ENCODE assay signal across 18 cellular contexts in genomic region chr22:39915295-39915726, GRCh38. TPM values are rescaled to one million over a fixed set of nuclear protein-coding genes. Genes with fewer than 3 reads are reported as not detected.
DNase-seq lines count a peak whose midpoint lies in the region; TF ChIP-seq lines count a peak whose summit lies in the region.
"Had no signal": no experiment of that assay in that cellular context is flagged by ENCODE, and none has a peak within 500 bp of the region (broad histone marks: within the 10 kb centered on the region; RNA-seq: fewer than 3 reads in every experiment).

No MANE protein-coding gene starts in this region.

- peaks cover 94% of the 10 kb centered on the region for H3K4me1 Mint-ChIP-seq in activated naive CD4-positive, alpha-beta T cell treated with anti-CD3 and anti-CD28 coated beads, Interleukin-2, amount 50 U/mL, for 24 hours
- peaks cover 87% of the 10 kb centered on the region for H3K4me1 Mint-ChIP-seq in activated CD4-positive, alpha-beta memory T cell treated with anti-CD3 and anti-CD28 coated beads for 36 hours (ENCODE audit: low read depth)

- H3K4me1 ChIP-seq in thyroid gland = peaks cover 44 to 56% of the 10 kb centered on the region in 2 donors

- WGBS in thyroid gland, 2 donors = 31 to 36% methylated on average over 4 of the region's 4 CpGs

- no peak overlapping the region for H3K4me3 ChIP-seq in thyroid gland (replicated peaks in 1 of 3)
- H3K4me3 ChIP-seq: suprapubic skin had no signal

- H3K9me3 ChIP-seq in thyroid gland = no peaks in the 10 kb centered on the region
- H3K9me3 ChIP-seq: suprapubic skin had no signal

- peak overlapping the region; percentile 95 for H3K27ac Mint-ChIP-seq in activated naive CD4-positive, alpha-beta T cell treated with anti-CD3 and anti-CD28 coated beads, Interleukin-2, amount 50 U/mL, for 24 hours
- H3K27ac Mint-ChIP-seq in activated CD4-positive, alpha-beta memory T cell treated with anti-CD3 and anti-CD28 coated beads for 36 hours = peak overlapping the region; percentile 93
- H3K27ac Mint-ChIP-seq: endodermal cell had no signal

- CTCF ChIA-PET in activated CD4-positive, alpha-beta memory T cell treated with anti-CD3 and anti-CD28 coated beads for 36 hours (lab: Charles Lee) = interaction anchor here (1.2 to 6.1 kb wide), 6 partner anchors 11 to 109 kb away, joined by 3 to 45 read pairs (median 4); no protein-coding TSS in a partner anchor

- H3K9me3 Mint-ChIP-seq in activated naive CD4-positive, alpha-beta T cell treated with anti-CD3 and anti-CD28 coated beads, Interleukin-2, amount 50 U/mL, for 24 hours = no peaks in the 10 kb centered on the region
- no peaks in the 10 kb centered on the region for H3K9me3 Mint-ChIP-seq in activated CD4-positive, alpha-beta memory T cell treated with anti-CD3 and anti-CD28 coated beads for 36 hours
- H3K9me3 Mint-ChIP-seq: endodermal cell, nephron had no signal

- peak overlapping the region; percentile 81 for H3K4me3 Mint-ChIP-seq in activated naive CD4-positive, alpha-beta T cell treated with anti-CD3 and anti-CD28 coated beads, Interleukin-2, amount 50 U/mL, for 24 hours
- peak overlapping the region; percentile 68 for H3K4me3 Mint-ChIP-seq in activated CD4-positive, alpha-beta memory T cell treated with anti-CD3 and anti-CD28 coated beads for 36 hours
- H3K4me3 Mint-ChIP-seq: endodermal cell, nephron had no signal

- H3K36me3 ChIP-seq in thyroid gland = no peaks in the 10 kb centered on the region
- H3K36me3 ChIP-seq: suprapubic skin had no signal

- H3K27ac ChIP-seq in thyroid gland = peak overlapping the region; percentile 78 to 89 (median 85)
- H3K27ac ChIP-seq: HL-60, suprapubic skin had no signal

- POLR2A ChIA-PET in activated CD4-positive, alpha-beta memory T cell treated with anti-CD3 and anti-CD28 coated beads for 36 hours (lab: Charles Lee) = interaction anchor here (0.8 to 16.5 kb wide), 4 partner anchors 9 to 28 kb away, joined by 3 to 219 read pairs (median 19); no protein-coding TSS in a partner anchor

- no peak for DNase-seq in activated naive CD4-positive, alpha-beta T cell (lab: John Stamatoyannopoulos, UW)
- no peak for DNase-seq in activated CD4-positive, alpha-beta memory T cell treated with anti-CD3 and anti-CD28 coated beads for 36 hours
- DNase-seq in globus pallidus (ENCODE audit: low spot score) (peak; percentile 26), thyroid gland (peak; percentile 86 to 88), NCI-H128 (lab: John Stamatoyannopoulos, UW; ENCODE audit: unreplicated experiment) (no peak), SW480 (ENCODE audit: low spot score) (no peak)
- DNase-seq in stimulated activated naive CD4-positive, alpha-beta T cell treated with Interleukin-2 at 50 U/mL for 16 hours (lab: John Stamatoyannopoulos, UW) = no peak
- DNase-seq: central memory CD4-positive, alpha-beta T cell; endodermal cell; foreskin fibroblast; KG1; NCI-H1417 treated with DMSO at 0.1 percent for 48 hours; SHP77 had no signal

- no peak for TF ChIP-seq POLR2A in thyroid gland (IDR thresholded peaks at IDR 0.05)

- no peak for TF ChIP-seq CTCF in thyroid gland (IDR thresholded peaks at IDR 0.05)

- no peaks in the 10 kb centered on the region for H3K27me3 Mint-ChIP-seq in activated naive CD4-positive, alpha-beta T cell treated with anti-CD3 and anti-CD28 coated beads, Interleukin-2, amount 50 U/mL, for 24 hours
- H3K27me3 Mint-ChIP-seq in activated CD4-positive, alpha-beta memory T cell treated with anti-CD3 and anti-CD28 coated beads for 36 hours = no peaks in the 10 kb centered on the region

- intact Hi-C loops in activated CD4-positive, alpha-beta memory T cell treated with anti-CD3 and anti-CD28 coated beads for 36 hours (cut with micrococcal nuclease) = no loop called here
- intact Hi-C loops in thyroid gland (cut with DNase I) = no loop called here

- H3K36me3 Mint-ChIP-seq in activated naive CD4-positive, alpha-beta T cell treated with anti-CD3 and anti-CD28 coated beads, Interleukin-2, amount 50 U/mL, for 24 hours = no peaks in the 10 kb centered on the region
- H3K36me3 Mint-ChIP-seq in activated CD4-positive, alpha-beta memory T cell treated with anti-CD3 and anti-CD28 coated beads for 36 hours = no peaks in the 10 kb centered on the region

- H3K27me3 ChIP-seq in thyroid gland = no peaks in the 10 kb centered on the region

RNA-seq across cellular contexts. Expression of gene GRAP2, which starts 14.4 kb away (rescaled TPM):
- 10 to 100 TPM; 37.7 to 38.1 TPM for total RNA-seq in activated CD4-positive, alpha-beta memory T cell treated with anti-CD3 and anti-CD28 coated beads for 36 hours
- 1 to 10 TPM in 2 of 4 donors, under 1 TPM in 2; 0.27 to 7.2 (median 0.96) TPM for total RNA-seq in thyroid gland

RNA-seq across cellular contexts. Expression of gene ENTHD1, which starts 21.8 kb away (rescaled TPM):
- total RNA-seq in activated CD4-positive, alpha-beta memory T cell treated with anti-CD3 and anti-CD28 coated beads for 36 hours = under 1 TPM; 0.41 to 0.95 TPM
- total RNA-seq in thyroid gland = 1 to 10 TPM in 1 of 4 donors, not detected in 3; 1.3 TPM
- total RNA-seq: endodermal cell, liver, suprapubic skin had no signal

RNA-seq across cellular contexts. Expression of gene TMA7B, which starts 44.9 kb away (rescaled TPM):
- total RNA-seq in activated CD4-positive, alpha-beta memory T cell treated with anti-CD3 and anti-CD28 coated beads for 36 hours = 1 to 10 TPM in 1 of 2 experiments, under 1 TPM in 1; 0.86 to 1.1 TPM
- under 1 TPM in 1 of 4 donors, not detected in 3; 0.59 TPM for total RNA-seq in thyroid gland
- total RNA-seq: endodermal cell had no signal

Comparison
In these comparisons a context has a peak if more than half of its experiments do, and no peak if none do; other contexts are left out.
1. DNase-seq: peak in globus pallidus (single experiment) and thyroid gland (2 of 2); none in activated naive CD4-positive, alpha-beta T cell (0 of 4), activated CD4-positive, alpha-beta memory T cell treated with anti-CD3 and anti-CD28 coated beads for 36 hours (single experiment), stimulated activated naive CD4-positive, alpha-beta T cell treated with Interleukin-2 at 50 U/mL for 16 hours (single experiment), NCI-H128 (single experiment) and SW480 (single experiment).
2. RNA of gene GRAP2, which starts 14.4 kb away (total RNA-seq): 37.7 to 38.1 TPM in activated CD4-positive, alpha-beta memory T cell treated with anti-CD3 and anti-CD28 coated beads for 36 hours; 0.27 to 7.2 TPM in thyroid gland; every median in the first group is over 4 times any median in the second.